ENCODE assay signal across 30 cellular contexts in the genomic region with DNA sequence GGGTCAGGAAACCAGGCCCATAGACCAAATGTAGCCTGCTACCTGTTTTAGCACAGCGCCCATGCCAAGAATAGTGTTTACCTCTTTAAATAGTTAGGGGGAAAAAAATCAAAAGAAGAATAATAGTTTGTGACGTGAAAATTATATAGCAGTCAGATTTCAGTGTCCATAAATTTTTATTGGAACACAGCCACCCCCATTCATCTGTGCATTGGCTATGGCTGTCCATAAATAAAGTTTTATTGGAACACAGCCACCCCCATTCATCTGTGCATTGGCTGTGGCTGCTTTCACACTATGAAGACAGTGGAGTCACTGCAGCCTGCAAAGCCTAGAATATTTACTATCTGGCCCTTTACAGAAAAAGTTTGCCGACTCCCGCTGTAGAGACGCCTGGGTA.
"Had no signal": no experiment of that assay in that cellular context is flagged by ENCODE, and none has a peak within 500 bp of the region (broad histone marks: within the 10 kb centered on the region; RNA-seq: fewer than 3 reads in every experiment).

No MANE protein-coding gene starts in this region.

- H3K4me3 ChIP-seq: ascending aorta, cardiac muscle cell, colonic mucosa, SJCRH30, SK-N-MC had no signal

- DNase-seq: activated CD4-positive, alpha-beta memory T cell treated with anti-CD3 and anti-CD28 coated beads, Interleukin-2, amount 10 ng/mL, durations not matched to agents 7 days and 5 days; activated CD4-positive, alpha-beta T cell treated with anti-CD3 and anti-CD28 coated beads for 1 hour; activated CD4-positive, alpha-beta T cell treated with anti-CD3 and anti-CD28 coated beads for 48 hours; activated CD4-positive, CD25-positive, alpha-beta regulatory T cell; activated CD8-positive, alpha-beta memory T cell treated with anti-CD3 and anti-CD28 coated beads for 24 hours; activated CD8-positive, alpha-beta memory T cell treated with anti-CD3 and anti-CD28 coated beads, Interleukin-2, amount 10 ng/mL, durations not matched to agents 7 days and 5 days; activated CD8-positive, alpha-beta memory T cell treated with anti-CD3 and anti-CD28 coated beads, Interleukin-2, amount 50 U/mL, for 48 hours; activated effector memory CD4-positive, alpha-beta T cell treated with Interleukin-2 at 50 U/mL for 16 hours; activated naive CD4-positive, alpha-beta T cell treated with anti-CD3 and anti-CD28 coated beads, Interleukin-2, amount 50 U/mL, for 16 hours; activated naive CD8-positive, alpha-beta T cell treated with anti-CD3 and anti-CD28 coated beads, Interleukin-2, amount 10 ng/mL, durations not matched to agents 7 days and 5 days; activated T-cell treated with anti-CD3 and anti-CD28 coated beads, Interleukin-2, amount 50 U/mL, for 48 hours; amygdala; colonic mucosa; NCI-H1092 treated with DMSO at 0.1 percent for 48 hours; NCI-H1417; NCI-H146; NCI-H187; NCI-H2029 treated with DMSO at 0.1 percent for 48 hours; NCI-H226; NCI-H510A; NCI-H526; NCI-H774; SHP77; SJCRH30; T1000; WERI-Rb-1 had no signal

- ATAC-seq: activated CD8-positive, alpha-beta memory T cell treated with anti-CD3 and anti-CD28 coated beads, Interleukin-2, amount 10 ng/mL, durations not matched to agents 7 days and 5 days; Panc1 had no signal
